Comparison of ENCODE assay signal across 26 cellular contexts in the genomic region with DNA sequence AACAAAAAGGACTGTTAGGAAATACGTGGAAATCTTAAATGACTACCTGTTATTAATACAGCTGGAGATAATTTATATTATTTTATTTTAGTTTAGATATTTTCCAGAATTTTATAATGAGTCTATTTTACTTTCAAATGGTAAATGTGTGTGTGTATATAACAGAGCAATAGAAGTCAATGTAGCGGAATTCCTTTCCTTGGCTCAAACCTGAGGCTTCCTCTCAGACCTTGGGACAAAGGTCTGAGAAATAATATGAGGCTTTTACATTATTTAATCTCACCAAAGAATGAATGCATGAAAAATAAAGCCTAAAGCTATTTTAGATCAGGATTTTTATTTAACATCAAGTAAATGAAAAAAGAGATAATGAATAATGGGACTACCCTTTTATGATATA.
"Had no signal": no experiment of that assay in that cellular context is flagged by ENCODE, and none has a peak within 500 bp of the region (broad histone marks: within the 10 kb centered on the region; RNA-seq: fewer than 3 reads in every experiment).

No MANE protein-coding gene starts in this region.

- H3K36me3 ChIP-seq: colonic mucosa, esophagus squamous epithelium, gastrocnemius medialis, heart right ventricle, left lung, lower lobe of right lung had no signal

- DNase-seq: colonic mucosa; cortex of kidney; effector CD8-positive, alpha-beta T cell; effector memory CD8-positive, alpha-beta T cell; endodermal cell; erythroblast; esophagus squamous epithelium; foreskin melanocyte; gastrocnemius medialis; glutamatergic neuron; head of caudate nucleus; heart right ventricle; hippocampal formation; left cardiac atrium; left lung; left ventricle myocardium superior; lower lobe of right lung; mesenchymal stem cell; mucosa of descending colon; naive B cell had no signal

- H3K27me3 ChIP-seq: colonic mucosa, esophagus squamous epithelium, gastrocnemius medialis, heart right ventricle, left lung had no signal

- H3K4me1 Mint-ChIP-seq: naive B cell had no signal

- H3K4me3 ChIP-seq: colonic mucosa, esophagus squamous epithelium, gastrocnemius medialis, heart right ventricle, left lung, lower lobe of right lung, mucosa of descending colon had no signal

- H3K4me3 Mint-ChIP-seq: dendritic cell treated with granulocyte-macrophage colony-stimulating factor and Interleukin-4, amounts not matched to agents 40 ng/mL and 50 ng/mL, for 4 days; effector memory CD8-positive, alpha-beta T cell; endodermal cell; mesothelial cell of epicardium; naive B cell had no signal

- FAIRE-seq: endometrium, keratinocyte had no signal

- H3K27ac Mint-ChIP-seq: dendritic cell treated with granulocyte-macrophage colony-stimulating factor and Interleukin-4, amounts not matched to agents 40 ng/mL and 50 ng/mL, for 4 days; effector memory CD8-positive, alpha-beta T cell; endodermal cell; mesothelial cell of epicardium; naive B cell had no signal

- ATAC-seq: effector memory CD8-positive, alpha-beta T cell; esophagus mucosa; gastrocnemius medialis; left cardiac atrium; left lung; left ventricle myocardium superior; lower lobe of right lung; mucosa of descending colon had no signal

- H3K4me1 ChIP-seq: colonic mucosa, esophagus squamous epithelium, gastrocnemius medialis, lower lobe of right lung had no signal

- H3K27ac ChIP-seq: colonic mucosa, epithelial cell of prostate, esophagus squamous epithelium, gastrocnemius medialis, heart right ventricle, lower lobe of right lung had no signal

- H3K27me3 Mint-ChIP-seq: dendritic cell treated with granulocyte-macrophage colony-stimulating factor and Interleukin-4, amounts not matched to agents 40 ng/mL and 50 ng/mL, for 4 days; effector memory CD8-positive, alpha-beta T cell; naive B cell had no signal

- H3K9me3 ChIP-seq: colonic mucosa, gastrocnemius medialis had no signal
